In genomic region chr14:34376868-34377267, GRCh38 we compare ENCODE assay signal across 19 cellular contexts.
"Had no signal": no experiment of that assay in that cellular context is flagged by ENCODE, and none has a peak within 500 bp of the region (broad histone marks: within the 10 kb centered on the region; RNA-seq: fewer than 3 reads in every experiment).

No MANE protein-coding gene starts in this region.

- H3K9me3 ChIP-seq: SJSA1 had no signal

- ATAC-seq: K562 had no signal

- H3K4me2 ChIP-seq: KMS-11 had no signal

- H3K4me3 ChIP-seq: K562, SJSA1, SK-N-MC had no signal

- H3K4me1 ChIP-seq: SJSA1 had no signal

- H3K27ac ChIP-seq: HL-60, KMS-11, SJSA1, SK-N-MC had no signal

- H3K36me3 ChIP-seq: SJSA1 had no signal

- H3K27me3 ChIP-seq: SJSA1 had no signal

- DNase-seq: Kasumi-1, MM.1S, NCI-H1092 treated with DMSO at 0.1 percent for 48 hours, NCI-H1436, NCI-H187, NCI-H2029, NCI-H2081 treated with DMSO at 0.1 percent for 48 hours, NCI-H2171, NCI-H524, NCI-H526 treated with DMSO at 0.1 percent for 48 hours, NCI-H774, Right ventricle myocardium superior, RPMI8226, SIG-M5 had no signal
